Comparison of ENCODE assay signal across 13 cellular contexts in the genomic region with DNA sequence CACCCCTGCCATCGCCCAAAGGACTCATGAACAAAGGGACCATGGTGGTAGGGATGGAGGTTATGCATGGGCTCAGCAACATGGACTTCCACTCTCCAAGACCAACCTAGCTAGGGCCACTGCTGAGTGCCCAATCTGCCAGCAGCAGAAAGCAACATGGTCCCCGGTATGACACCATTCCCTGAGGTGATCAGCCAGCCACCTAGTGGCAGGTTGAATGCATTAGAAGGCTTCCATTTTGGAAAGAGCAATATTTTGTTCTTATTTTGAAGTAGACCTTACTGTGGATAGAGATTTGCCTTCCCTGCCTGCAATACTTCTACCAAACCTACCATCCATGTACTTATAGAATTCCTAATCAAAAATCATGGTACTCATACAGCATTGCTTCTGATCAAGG.
DNase-seq lines count a peak whose midpoint lies in the region; ATAC-seq and TF ChIP-seq lines count a peak whose summit lies in the region.
"Had no signal": no experiment of that assay in that cellular context is flagged by ENCODE, and none has a peak within 500 bp of the region (broad histone marks: within the 10 kb centered on the region; RNA-seq: fewer than 3 reads in every experiment).

No MANE protein-coding gene starts in this region.

- H3K27ac ChIP-seq in DND-41 (ENCODE audit: low read length) (no peak overlapping the region), MM.1S (ENCODE audit: low read length) (no peak overlapping the region)
- H3K27ac ChIP-seq: Peyer's patch had no signal

- H2AFZ ChIP-seq in DND-41 (ENCODE audit: low read depth, low read length): no peak overlapping the region
- no peak overlapping the region for H2AFZ ChIP-seq in MM.1S (ENCODE audit: low read length)

- no peaks in the 10 kb centered on the region for H3K9me2 ChIP-seq in MM.1S (replicated peaks; ENCODE audit: insufficient read depth, low read length)

- TF ChIP-seq CTCF in DND-41 (IDR thresholded peaks at IDR 0.05; ENCODE audit: borderline replicate concordance, extremely low read depth, low read length, poor library complexity, severe bottlenecking) (peak; percentile 30), GM13976 (IDR thresholded peaks at IDR 0.05; ENCODE audit: borderline replicate concordance, control extremely low read depth, extremely low read depth, insufficient read depth, missing control alignments) (peak; percentile 24), MM.1S (IDR thresholded peaks at IDR 0.05; ENCODE audit: low read length) (0 out of 2 replicates have a peak, but pooled peaks have one; percentile 8), epithelial cell of esophagus (IDR thresholded peaks at IDR 0.05; ENCODE audit: insufficient read depth, low read depth, low read length, missing control alignments) (peak; percentile 32), foreskin fibroblast (IDR thresholded peaks at IDR 0.05; ENCODE audit: low read depth, low read length) (no peak)

- H3K4me1 ChIP-seq in DND-41 (ENCODE audit: insufficient read depth, low read length): no peaks in the 10 kb centered on the region
- H3K4me1 ChIP-seq in MM.1S (ENCODE audit: low read length): no peaks in the 10 kb centered on the region
- H3K4me1 ChIP-seq: Caco-2, Peyer's patch had no signal

- in situ Hi-C loops in GM13976 (cut with MboI; ENCODE audit: low sequenced_read_pairs, unreplicated experiment): no loop called here

- H3K9ac ChIP-seq in DND-41 (ENCODE audit: low read depth, low read length) (no peak overlapping the region), MM.1S (ENCODE audit: low read length) (no peak overlapping the region)

- H3K27me3 ChIP-seq in DND-41 (ENCODE audit: insufficient read depth, low read length, poor library complexity) (no peaks in the 10 kb centered on the region), MM.1S (replicated peaks; ENCODE audit: insufficient read depth, low read length) (no peaks in the 10 kb centered on the region)
- H3K27me3 ChIP-seq: Peyer's patch had no signal

- no peaks in the 10 kb centered on the region for H3F3A ChIP-seq in MM.1S (ENCODE audit: insufficient read depth, low read length)

- ATAC-seq in DND-41 (ENCODE audit: insufficient read depth, low read depth) (no peak), HG02623 (IDR thresholded peaks at IDR 0.05; ENCODE audit: unreplicated experiment) (no peak)

- no peaks in the 10 kb centered on the region for H3K9me3 ChIP-seq in DND-41 (ENCODE audit: insufficient read depth, low read length, severe bottlenecking)
- H3K9me3 ChIP-seq in MM.1S (replicated peaks; ENCODE audit: insufficient read depth, low read length): no peaks in the 10 kb centered on the region
- H3K9me3 ChIP-seq: Caco-2, Peyer's patch had no signal

- no peaks in the 10 kb centered on the region for H4K20me1 ChIP-seq in DND-41 (ENCODE audit: insufficient read depth, low read length)
- no peaks in the 10 kb centered on the region for H4K20me1 ChIP-seq in MM.1S (ENCODE audit: insufficient read depth, low read length)

- no peak overlapping the region for H3K4me2 ChIP-seq in DND-41 (ENCODE audit: insufficient read depth, low read length)
- H3K4me2 ChIP-seq in MM.1S (ENCODE audit: low read depth, low read length): no peak overlapping the region

- H3K79me2 ChIP-seq in DND-41 (ENCODE audit: insufficient read depth, low read length): no peaks in the 10 kb centered on the region
- no peaks in the 10 kb centered on the region for H3K79me2 ChIP-seq in MM.1S (ENCODE audit: low read length)

- H3K36me3 ChIP-seq in DND-41 (ENCODE audit: insufficient read depth, low read length): no peaks in the 10 kb centered on the region
- H3K36me3 ChIP-seq in MM.1S (replicated peaks; ENCODE audit: insufficient read depth, low read length): no peaks in the 10 kb centered on the region
- H3K36me3 ChIP-seq: Peyer's patch had no signal

- H3K4me3 ChIP-seq in DND-41 (ENCODE audit: low read depth in 1 of 2, low read length in 2 of 2): no peak overlapping the region
- no peak overlapping the region for H3K4me3 ChIP-seq in MM.1S (ENCODE audit: low read length)
- H3K4me3 ChIP-seq in epithelial cell of esophagus (ENCODE audit: low read length): no peak overlapping the region
- H3K4me3 ChIP-seq in foreskin fibroblast (ENCODE audit: low read depth in 1 of 2, low read length in 2 of 2): no peak overlapping the region
- H3K4me3 ChIP-seq: Peyer's patch had no signal

- no peak for DNase-seq in DND-41
- DNase-seq in GM13976 (ENCODE audit: low spot score): no peak
- DNase-seq in MM.1S: no peak
- DNase-seq in epithelial cell of esophagus (ENCODE audit: low read depth): peak; percentile 6
- no peak for DNase-seq in foreskin fibroblast
- DNase-seq in activated CD4-positive, CD25-positive, alpha-beta regulatory T cell (lab: John Stamatoyannopoulos, UW): no peak
- DNase-seq: amniotic stem cell; effector memory CD4-positive, alpha-beta T cell; NCI-H1694 treated with DMSO at 0.1 percent for 48 hours; Peyer's patch; stimulated activated naive B cell treated with anti-CD40 and anti-IgM and Interleukin-4, amounts not matched to agents 10 μg/mL and 1 μg/mL and 100 μg/mL, for 72 hours had no signal
